Comparison of ENCODE assay signal across 9 cellular contexts in the genomic region with DNA sequence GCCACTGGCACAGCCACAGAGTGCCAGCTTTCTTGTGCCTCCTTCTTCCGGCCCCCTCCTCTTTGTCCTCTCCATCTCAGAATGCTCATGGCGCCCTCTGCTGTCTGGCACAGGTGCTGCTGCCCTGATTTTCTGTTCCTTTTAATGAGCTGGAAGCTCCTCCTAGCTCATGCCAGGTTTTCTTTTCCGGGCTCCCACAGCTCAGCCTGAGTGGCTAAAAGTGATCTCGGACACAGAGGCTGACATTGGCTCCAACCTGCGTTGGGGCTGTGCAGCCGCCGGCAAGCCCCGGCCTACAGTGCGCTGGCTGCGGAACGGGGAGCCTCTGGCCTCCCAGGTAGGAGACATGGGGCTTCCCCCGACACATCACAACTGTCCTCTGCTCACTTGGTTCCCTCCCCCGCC. TPM values are rescaled to one million over a fixed set of nuclear protein-coding genes. Genes with fewer than 3 reads are reported as not detected.
DNase-seq lines count a peak whose midpoint lies in the region; ATAC-seq, FAIRE-seq and TF ChIP-seq lines count a peak whose summit lies in the region.
"Had no signal": no experiment of that assay in that cellular context is flagged by ENCODE, and none has a peak within 500 bp of the region (broad histone marks: within the 10 kb centered on the region; RNA-seq: fewer than 3 reads in every experiment).

No MANE protein-coding gene starts in this region.

- TF ChIP-seq CTCF in MM.1S (IDR thresholded peaks at IDR 0.05; ENCODE audit: low read length) (peak; percentile 96), osteocyte (IDR thresholded peaks at IDR 0.05) (peak; percentile 92), thyroid gland (IDR thresholded peaks at IDR 0.05) (peak; percentile 72 to 96 (median 84))

- H3K9me2 ChIP-seq in MM.1S (replicated peaks; ENCODE audit: insufficient read depth, low read length): no peaks in the 10 kb centered on the region

- H4K20me1 ChIP-seq in MM.1S (ENCODE audit: insufficient read depth, low read length): no peaks in the 10 kb centered on the region

- 20 to 30% methylated on average over 5 to 13 of the region's 13 CpGs for WGBS in thyroid gland, 2 donors

- H3K36me3 ChIP-seq in MM.1S (replicated peaks; ENCODE audit: insufficient read depth, low read length): no peaks in the 10 kb centered on the region
- no peaks in the 10 kb centered on the region for H3K36me3 ChIP-seq in thyroid gland

- H3K27ac ChIP-seq in MM.1S (ENCODE audit: low read length) (no peak overlapping the region), thyroid gland (no peak overlapping the region)

- no peak overlapping the region for H3K27ac Mint-ChIP-seq in osteocyte (ENCODE audit: unreplicated experiment)
- H3K27ac Mint-ChIP-seq: activated naive CD4-positive, alpha-beta T cell treated with anti-CD3 and anti-CD28 coated beads, Interleukin-2, amount 50 U/mL, for 24 hours had no signal

- peak overlapping the region; percentile 11; the same call in 1 of the 2 replicates for H3K4me2 ChIP-seq in MM.1S (ENCODE audit: low read depth, low read length)

- no peak overlapping the region for H3K4me3 Mint-ChIP-seq in osteocyte (ENCODE audit: unreplicated experiment)
- H3K4me3 Mint-ChIP-seq: activated naive CD4-positive, alpha-beta T cell treated with anti-CD3 and anti-CD28 coated beads, Interleukin-2, amount 50 U/mL, for 24 hours had no signal

- H2AFZ ChIP-seq in MM.1S (ENCODE audit: low read length): 0 out of 2 replicates have a peak overlapping the region, but pooled peaks have one; percentile 20

- ATAC-seq in HG03342 (IDR thresholded peaks at IDR 0.05; ENCODE audit: unreplicated experiment): no peak

- no peaks in the 10 kb centered on the region for H3K79me2 ChIP-seq in MM.1S (ENCODE audit: low read length)

- no peak overlapping the region for H3K9ac ChIP-seq in MM.1S (ENCODE audit: low read length)

- H3F3A ChIP-seq in MM.1S (ENCODE audit: insufficient read depth, low read length): no peaks in the 10 kb centered on the region

- H3K27me3 ChIP-seq in MM.1S (replicated peaks; ENCODE audit: insufficient read depth, low read length) (peaks cover 20% of the 10 kb centered on the region), thyroid gland (no peaks in the 10 kb centered on the region)

- no peaks in the 10 kb centered on the region for H3K4me1 ChIP-seq in MM.1S (ENCODE audit: low read length)
- H3K4me1 ChIP-seq in thyroid gland: peaks cover 4 to 8% of the 10 kb centered on the region in 2 donors

- no peak overlapping the region for H3K4me3 ChIP-seq in MM.1S (ENCODE audit: low read length)
- H3K4me3 ChIP-seq in thyroid gland (replicated peaks in 1 of 3): no peak overlapping the region

- peaks cover 11% of the 10 kb centered on the region for H3K27me3 Mint-ChIP-seq in osteocyte (ENCODE audit: unreplicated experiment)
- H3K27me3 Mint-ChIP-seq: activated naive CD4-positive, alpha-beta T cell treated with anti-CD3 and anti-CD28 coated beads, Interleukin-2, amount 50 U/mL, for 24 hours had no signal

- intact Hi-C loops in thyroid gland (cut with DNase I): loop anchor here (2.0 kb wide), 1 partner anchor 73 kb away; no protein-coding TSS in a partner anchor

- no peaks in the 10 kb centered on the region for H3K9me3 Mint-ChIP-seq in osteocyte (ENCODE audit: unreplicated experiment)
- H3K9me3 Mint-ChIP-seq: activated naive CD4-positive, alpha-beta T cell treated with anti-CD3 and anti-CD28 coated beads, Interleukin-2, amount 50 U/mL, for 24 hours had no signal

- H3K9me3 ChIP-seq in MM.1S (replicated peaks; ENCODE audit: insufficient read depth, low read length): no peaks in the 10 kb centered on the region
- H3K9me3 ChIP-seq in thyroid gland: no peaks in the 10 kb centered on the region

- no peak for TF ChIP-seq POLR2A in thyroid gland (IDR thresholded peaks at IDR 0.05)

- peak; percentile 90 for DNase-seq in DMS53 treated with DMSO at 0.1 percent for 48 hours (lab: John Stamatoyannopoulos, UW; ENCODE audit: unreplicated experiment)
- peak; percentile 77 for DNase-seq in MM.1S
- peak; percentile 17 for DNase-seq in SHP77 treated with DMSO at 0.1 percent for 48 hours (lab: John Stamatoyannopoulos, UW)
- DNase-seq in activated gamma-delta T cell treated with anti-CD3 and anti-CD28 coated beads, Interleukin-2, amount 50 U/mL, for 16 hours (ENCODE audit: low read depth): peak; percentile 42
- DNase-seq in frontal cortex (ENCODE audit: low spot score in 2 of 2): peak; percentile 61 to 86
- DNase-seq in osteocyte (ENCODE audit: extremely low spot score, unreplicated experiment): peak; percentile 92
- peak; percentile 89 to 90 for DNase-seq in thyroid gland

- H3K4me1 Mint-ChIP-seq in osteocyte (ENCODE audit: unreplicated experiment): peaks cover 3% of the 10 kb centered on the region
- H3K4me1 Mint-ChIP-seq: activated naive CD4-positive, alpha-beta T cell treated with anti-CD3 and anti-CD28 coated beads, Interleukin-2, amount 50 U/mL, for 24 hours had no signal

- no peak for FAIRE-seq in frontal cortex (lab: Jason Lieb, UNC)

- H3K36me3 Mint-ChIP-seq in osteocyte (ENCODE audit: unreplicated experiment): no peaks in the 10 kb centered on the region
- H3K36me3 Mint-ChIP-seq: activated naive CD4-positive, alpha-beta T cell treated with anti-CD3 and anti-CD28 coated beads, Interleukin-2, amount 50 U/mL, for 24 hours had no signal

RNA-seq across cellular contexts. Expression of a gene that starts 18.7 kb away (rescaled TPM):
- total RNA-seq in frontal cortex (17.5 TPM), osteocyte (not detected in 2 replicates), thyroid gland (under 1 TPM in 3 of 4 donors, not detected in 1; 0.20 to 0.45 (median 0.27) TPM)

RNA-seq across cellular contexts. Expression of a gene that starts 22.6 kb away (rescaled TPM):
- total RNA-seq in frontal cortex (3.3 TPM), osteocyte (3.6 and 3.9 TPM in 2 replicates), thyroid gland (1 to 10 TPM in 2 of 4 donors, under 1 TPM in 2; 0.59 to 3.9 (median 1.5) TPM)

Comparison
In these comparisons a context has a peak if more than half of its experiments do, and no peak if none do; other contexts are left out.
1. DNase-seq: peak in every context shown above with its lines; median percentile 92 in osteocyte; 90 in DMS53 treated with DMSO at 0.1 percent for 48 hours; 90 in thyroid gland; 77 in MM.1S; 74 in frontal cortex; 42 in activated gamma-delta T cell treated with anti-CD3 and anti-CD28 coated beads, Interleukin-2, amount 50 U/mL, for 16 hours; 17 in SHP77 treated with DMSO at 0.1 percent for 48 hours.
2. RNA of a gene that starts 18.7 kb away (total RNA-seq): 17.5 TPM in frontal cortex (single experiment); 0.20 to 0.45 TPM in thyroid gland and not detected in osteocyte; every median in the first group is over 10 times any median in the second.
3. Peak in every context shown above with its lines, with median percentiles within 50 percentile points of each other: CTCF ChIP-seq.